1 cellular context compared by ENCODE assay signal in genomic region chr6:29965873-29966601, GRCh38.
TF ChIP-seq lines count a peak whose summit lies in the region.

No MANE protein-coding gene starts in this region.

TF ChIP-seq in HepG2, 621 proteins besides CTCF, POLR2A, EP300 and RAD21 (continued from another document and continues in another):
- TF ChIP-seq ZNF646 (CRISPR knock-in tag; IDR thresholded peaks at IDR 0.05) (peak; percentile 84), YEATS2 (CRISPR knock-in tag; IDR thresholded peaks at IDR 0.05; ENCODE audit: borderline replicate concordance) (peak; percentile 64; the same call in 1 of the 2 replicates), RFX5 (IDR thresholded peaks at IDR 0.05; ENCODE audit: low read depth, low read length) (peak; percentile 34; the same call in 1 of the 2 replicates), HMG20A (CRISPR knock-in tag; IDR thresholded peaks at IDR 0.05; ENCODE audit: borderline replicate concordance) (peak; percentile 55; the same call in 1 of the 2 replicates), ZNF350 (CRISPR knock-in tag; IDR thresholded peaks at IDR 0.05; ENCODE audit: borderline replicate concordance, low read depth) (0 out of 2 replicates have a peak, but pooled peaks have one; percentile 49), KDM2A (CRISPR knock-in tag; IDR thresholded peaks at IDR 0.05; ENCODE audit: borderline replicate concordance, low read depth) (no peak), SKIL (CRISPR knock-in tag; IDR thresholded peaks at IDR 0.05; ENCODE audit: borderline replicate concordance) (no peak), ZNF292 (CRISPR knock-in tag; IDR thresholded peaks at IDR 0.05; ENCODE audit: borderline replicate concordance, low read depth) (peak; percentile 25; the same call in 1 of the 2 replicates), ZNF367 (CRISPR knock-in tag; IDR thresholded peaks at IDR 0.05; ENCODE audit: borderline replicate concordance) (no peak), HMGXB3 (CRISPR knock-in tag; IDR thresholded peaks at IDR 0.05; ENCODE audit: borderline replicate concordance) (no peak), ZKSCAN5 (CRISPR knock-in tag; IDR thresholded peaks at IDR 0.05) (no peak), TBX3 (IDR thresholded peaks at IDR 0.05; ENCODE audit: borderline replicate concordance) (no peak), HMG20B (CRISPR knock-in tag; conservative IDR thresholded peaks at IDR 0.05) (peak; percentile 23; the same call in 1 of the 2 replicates), ZNF281 (CRISPR knock-in tag; IDR thresholded peaks at IDR 0.05; ENCODE audit: borderline replicate concordance) (peak; percentile 90), TFAP4 (IDR thresholded peaks at IDR 0.05; ENCODE audit: borderline replicate concordance, low read depth) (peak; percentile 83), ZBTB43 (CRISPR knock-in tag; conservative IDR thresholded peaks at IDR 0.05) (peak; percentile 45), RFXAP (CRISPR knock-in tag; IDR thresholded peaks at IDR 0.05; ENCODE audit: borderline replicate concordance) (0 out of 2 replicates have a peak, but pooled peaks have one; percentile 26), ZKSCAN1 (IDR thresholded peaks at IDR 0.05; ENCODE audit: low read length) (no peak; the same call in 1 of the 2 replicates), ATAD3A (CRISPR knock-in tag; IDR thresholded peaks at IDR 0.05) (no peak), ZSCAN29 (CRISPR knock-in tag; conservative IDR thresholded peaks at IDR 0.05) (0 out of 2 replicates have a peak, but pooled peaks have one; percentile 35), AHR (CRISPR knock-in tag; IDR thresholded peaks at IDR 0.05) (0 out of 2 replicates have a peak, but pooled peaks have one; percentile 35), KLF11 (CRISPR knock-in tag; IDR thresholded peaks at IDR 0.05) (0 out of 2 replicates have a peak, but pooled peaks have one; percentile 55), PHF8 (CRISPR knock-in tag; IDR thresholded peaks at IDR 0.05) (0 out of 2 replicates have a peak, but pooled peaks have one; percentile 20), HNRNPL (IDR thresholded peaks at IDR 0.05; ENCODE audit: low read depth, low read length) (peak; percentile 90; the same call in 1 of the 2 replicates), ZFP37 (CRISPR knock-in tag; IDR thresholded peaks at IDR 0.05; ENCODE audit: borderline replicate concordance) (no peak), CBX1 (IDR thresholded peaks at IDR 0.05; ENCODE audit: low read depth) (no peak), SNAPC5 (CRISPR knock-in tag; IDR thresholded peaks at IDR 0.05; ENCODE audit: borderline replicate concordance) (no peak), KMT2B (CRISPR knock-in tag; IDR thresholded peaks at IDR 0.05) (0 out of 2 replicates have a peak, but pooled peaks have one; percentile 15), PRDM10 (CRISPR knock-in tag; IDR thresholded peaks at IDR 0.05; ENCODE audit: low read depth) (peak; percentile 70; the same call in 1 of the 2 replicates), SOX5 (CRISPR knock-in tag; IDR thresholded peaks at IDR 0.05; ENCODE audit: borderline replicate concordance) (0 out of 2 replicates have a peak, but pooled peaks have one; percentile 54)
